16 cellular contexts compared by ENCODE assay signal in genomic region chr9:113783475-113783874, GRCh38.
DNase-seq lines count a peak whose midpoint lies in the region; ATAC-seq and TF ChIP-seq lines count a peak whose summit lies in the region.
"Had no signal": no experiment of that assay in that cellular context is flagged by ENCODE, and none has a peak within 500 bp of the region (broad histone marks: within the 10 kb centered on the region; RNA-seq: fewer than 3 reads in every experiment).

No MANE protein-coding gene starts in this region.

- CTCF ChIA-PET in activated CD8-positive, alpha-beta memory T cell treated with anti-CD3 and anti-CD28 coated beads, Interleukin-2, amount 10 ng/mL, durations not matched to agents 7 days and 5 days (lab: Charles Lee), result no interaction called here

- no peaks in the 10 kb centered on the region for H3K36me3 Mint-ChIP-seq in activated CD8-positive, alpha-beta memory T cell treated with anti-CD3 and anti-CD28 coated beads, Interleukin-2, amount 10 ng/mL, durations not matched to agents 7 days and 5 days
- H3K36me3 Mint-ChIP-seq in nephron (ENCODE audit: low read depth), result no peaks in the 10 kb centered on the region
- H3K36me3 Mint-ChIP-seq: CD8-positive, alpha-beta T cell had no signal

- H3K27ac Mint-ChIP-seq in activated CD8-positive, alpha-beta memory T cell treated with anti-CD3 and anti-CD28 coated beads, Interleukin-2, amount 10 ng/mL, durations not matched to agents 7 days and 5 days, result no peak overlapping the region
- peak overlapping the region in 2 of 3 experiments; percentile 21 to 39 for H3K27ac Mint-ChIP-seq in nephron
- H3K27ac Mint-ChIP-seq: B cell; CD4-positive, alpha-beta T cell; CD8-positive, alpha-beta T cell had no signal

- ATAC-seq in activated CD8-positive, alpha-beta memory T cell treated with anti-CD3 and anti-CD28 coated beads, Interleukin-2, amount 10 ng/mL, durations not matched to agents 7 days and 5 days, result no peak
- ATAC-seq: A549; CD8-positive, alpha-beta T cell; GM12878 had no signal

- no peak overlapping the region for H3K4me3 Mint-ChIP-seq in activated CD8-positive, alpha-beta memory T cell treated with anti-CD3 and anti-CD28 coated beads, Interleukin-2, amount 10 ng/mL, durations not matched to agents 7 days and 5 days
- H3K4me3 Mint-ChIP-seq in nephron, result no peak overlapping the region
- H3K4me3 Mint-ChIP-seq: B cell; CD4-positive, alpha-beta T cell; CD8-positive, alpha-beta T cell had no signal

- no peaks in the 10 kb centered on the region for H3K27me3 Mint-ChIP-seq in activated CD8-positive, alpha-beta memory T cell treated with anti-CD3 and anti-CD28 coated beads, Interleukin-2, amount 10 ng/mL, durations not matched to agents 7 days and 5 days
- H3K27me3 Mint-ChIP-seq in nephron (ENCODE audit: low read depth), result peaks cover 12% of the 10 kb centered on the region

- DNase-seq in activated CD8-positive, alpha-beta memory T cell treated with anti-CD3 and anti-CD28 coated beads, Interleukin-2, amount 10 ng/mL, durations not matched to agents 7 days and 5 days, result peak; percentile 1
- no peak for DNase-seq in activated CD8-positive, alpha-beta memory T cell treated with anti-CD3 and anti-CD28 coated beads, Interleukin-2, amount 50 U/mL, for 48 hours
- DNase-seq in DMS79 treated with DMSO at 0.1 percent for 48 hours (lab: John Stamatoyannopoulos, UW) (no peak), dermis blood vessel endothelial cell (no peak)
- DNase-seq: AML-193; Caco-2; Calu3; CD4-positive, alpha-beta T cell; DND-41; EL; GDM1 had no signal

- H3K9me3 Mint-ChIP-seq in activated CD8-positive, alpha-beta memory T cell treated with anti-CD3 and anti-CD28 coated beads, Interleukin-2, amount 10 ng/mL, durations not matched to agents 7 days and 5 days (ENCODE audit: low read depth), result no peaks in the 10 kb centered on the region
- no peaks in the 10 kb centered on the region for H3K9me3 Mint-ChIP-seq in nephron
- H3K9me3 Mint-ChIP-seq: CD4-positive, alpha-beta T cell; CD8-positive, alpha-beta T cell had no signal

- H3K4me1 Mint-ChIP-seq in activated CD8-positive, alpha-beta memory T cell treated with anti-CD3 and anti-CD28 coated beads, Interleukin-2, amount 10 ng/mL, durations not matched to agents 7 days and 5 days, result no peaks in the 10 kb centered on the region
- H3K4me1 Mint-ChIP-seq in nephron, result peaks cover 32% of the 10 kb centered on the region
- H3K4me1 Mint-ChIP-seq: B cell had no signal

- no peak for TF ChIP-seq CTCF in nephron (IDR thresholded peaks at IDR 0.05; ENCODE audit: unreplicated experiment in 3 of 3)
